ENCODE assay signal across 8 cellular contexts in the genomic region with DNA sequence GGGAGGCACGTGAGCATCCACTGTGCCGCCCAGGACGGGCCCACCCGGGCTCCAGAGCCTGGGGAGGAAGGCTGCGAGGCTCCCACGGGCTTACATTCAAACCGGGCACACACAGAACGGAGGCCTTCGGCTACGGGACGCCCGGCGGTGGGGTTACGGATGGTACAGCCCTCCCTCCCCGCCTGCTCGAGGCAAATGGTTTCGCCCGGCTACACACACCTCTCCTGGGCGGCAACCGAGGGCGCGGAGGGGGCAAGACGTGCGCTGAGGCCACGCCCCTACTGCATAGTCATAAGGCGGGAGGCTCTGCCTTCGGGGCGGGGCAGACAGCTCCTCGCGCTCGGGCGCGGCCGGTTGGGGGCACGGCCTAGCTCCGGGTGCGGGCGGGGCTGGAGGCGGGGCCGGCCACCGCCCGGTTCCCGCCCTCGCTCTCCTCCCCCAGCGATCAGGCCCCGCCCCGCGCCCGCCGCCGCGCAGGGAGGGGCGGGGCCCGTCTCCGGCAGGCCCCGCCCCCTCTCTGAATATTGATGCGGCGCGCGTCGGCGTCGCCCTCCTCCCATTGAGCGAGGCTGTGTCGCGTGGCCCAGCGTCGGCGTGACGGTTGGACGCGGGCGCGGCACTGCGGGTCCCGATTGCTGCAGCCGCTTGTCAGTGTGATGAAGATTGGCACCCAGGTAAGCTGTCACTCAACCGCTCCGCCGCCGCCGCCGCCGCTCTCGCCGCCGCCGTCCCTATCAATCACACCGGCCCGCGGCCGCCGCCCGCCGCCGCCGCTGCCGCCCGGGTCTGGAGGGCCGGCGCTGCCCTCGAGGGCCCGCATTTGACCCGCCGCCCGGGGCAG. TPM values are rescaled to one million over a fixed set of nuclear protein-coding genes. Genes with fewer than 3 reads are reported as not detected.
DNase-seq lines count a peak whose midpoint lies in the region; ATAC-seq and TF ChIP-seq lines count a peak whose summit lies in the region.

A gene with protein sequence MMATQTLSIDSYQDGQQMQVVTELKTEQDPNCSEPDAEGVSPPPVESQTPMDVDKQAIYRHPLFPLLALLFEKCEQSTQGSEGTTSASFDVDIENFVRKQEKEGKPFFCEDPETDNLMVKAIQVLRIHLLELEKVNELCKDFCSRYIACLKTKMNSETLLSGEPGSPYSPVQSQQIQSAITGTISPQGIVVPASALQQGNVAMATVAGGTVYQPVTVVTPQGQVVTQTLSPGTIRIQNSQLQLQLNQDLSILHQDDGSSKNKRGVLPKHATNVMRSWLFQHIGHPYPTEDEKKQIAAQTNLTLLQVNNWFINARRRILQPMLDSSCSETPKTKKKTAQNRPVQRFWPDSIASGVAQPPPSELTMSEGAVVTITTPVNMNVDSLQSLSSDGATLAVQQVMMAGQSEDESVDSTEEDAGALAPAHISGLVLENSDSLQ (plus strand): TSS at position 572 of the 841 bp plus-strand sequence. CDS start 29,820 bp downstream, outside the sequence.

- H3K36me3 Mint-ChIP-seq in naive B cell: no peaks in the 10 kb centered on the region
- H3K36me3 Mint-ChIP-seq in stimulated activated effector memory CD8-positive, alpha-beta T cell treated with anti-CD3 and anti-CD28 coated beads, Interleukin-12 subunit alpha, Interleukin-12 subunit beta, amount 100 ng/mL, for 72 hours: peaks cover 21% of the 10 kb centered on the region

- peak; percentile 99 for DNase-seq in EL
- peak; percentile 99 for DNase-seq in H4 (ENCODE audit: low spot score)
- peak; percentile 93 for DNase-seq in LNCaP clone FGC (ENCODE audit: low read depth)
- DNase-seq in RPMI8226: peak; percentile 100
- DNase-seq in activated T-helper 1 cell treated with anti-CD3 and anti-CD28 coated beads, Interleukin-2, amount 50 U/mL, for 16 hours (ENCODE audit: low read depth in 1 of 2, low spot score in 1 of 2): peak; percentile 94 to 99
- DNase-seq in fibroblast of gingiva (ENCODE audit: low read depth): peak; percentile 99
- peak; percentile 99 for DNase-seq in naive B cell
- DNase-seq in stimulated activated effector memory CD8-positive, alpha-beta T cell treated with anti-CD3 and anti-CD28 coated beads, Interleukin-12 subunit alpha, Interleukin-12 subunit beta, amount 100 ng/mL, for 72 hours (ENCODE audit: low spot score in 2 of 2): peak; percentile 96 to 99

- H3K4me3 ChIP-seq in LNCaP clone FGC (ENCODE audit: low read depth, low read length): peak within 1 kb of the TSS; percentile 71

- peak within 1 kb of the TSS; percentile 77 to 96 (median 92) for H3K4me3 Mint-ChIP-seq in naive B cell
- peak within 1 kb of the TSS; percentile 75 for H3K4me3 Mint-ChIP-seq in stimulated activated effector memory CD8-positive, alpha-beta T cell treated with anti-CD3 and anti-CD28 coated beads, Interleukin-12 subunit alpha, Interleukin-12 subunit beta, amount 100 ng/mL, for 72 hours

- H3K27me3 Mint-ChIP-seq in naive B cell: no peaks in the 10 kb centered on the region

- H3K4me1 Mint-ChIP-seq in naive B cell: peaks cover 7 to 26% (median 18%) of the 10 kb centered on the region in 3 donors
- peaks cover 22% of the 10 kb centered on the region for H3K4me1 Mint-ChIP-seq in stimulated activated effector memory CD8-positive, alpha-beta T cell treated with anti-CD3 and anti-CD28 coated beads, Interleukin-12 subunit alpha, Interleukin-12 subunit beta, amount 100 ng/mL, for 72 hours

- peak within 1 kb of the TSS; percentile 86 to 95 (median 94) for H3K27ac Mint-ChIP-seq in naive B cell
- H3K27ac Mint-ChIP-seq in stimulated activated effector memory CD8-positive, alpha-beta T cell treated with anti-CD3 and anti-CD28 coated beads, Interleukin-12 subunit alpha, Interleukin-12 subunit beta, amount 100 ng/mL, for 72 hours: peak within 1 kb of the TSS; percentile 89

- no peak for TF ChIP-seq CTCF in LNCaP clone FGC (IDR thresholded peaks at IDR 0.05; ENCODE audit: control insufficient read depth, extremely low read depth, insufficient read depth)

- peak; percentile 82 to 86 for ATAC-seq in naive B cell (ENCODE audit: low read depth in 2 of 2)
- peak; percentile 93 for ATAC-seq in stimulated activated effector memory CD8-positive, alpha-beta T cell treated with anti-CD3 and anti-CD28 coated beads, Interleukin-12 subunit alpha, Interleukin-12 subunit beta, amount 100 ng/mL, for 72 hours

- H3K9me3 Mint-ChIP-seq in naive B cell: no peaks in the 10 kb centered on the region
- H3K9me3 Mint-ChIP-seq in stimulated activated effector memory CD8-positive, alpha-beta T cell treated with anti-CD3 and anti-CD28 coated beads, Interleukin-12 subunit alpha, Interleukin-12 subunit beta, amount 100 ng/mL, for 72 hours: no peaks in the 10 kb centered on the region

RNA-seq across cellular contexts. Expression of the gene that starts here (rescaled TPM):
- total RNA-seq in H4 (2014; rRNA removed; shearing (Covaris generic)): 31.4 and 37.9 TPM in 2 replicates
- 10 to 100 TPM; 10.8 to 29.5 (median 20.9) TPM for polyA plus RNA-seq in naive B cell (ENCODE audit: low read depth in 6 of 6)

Comparison
In these comparisons a context has a peak if more than half of its experiments do, and no peak if none do; other contexts are left out.
1. Peak in every context shown above with its lines: DNase-seq, ATAC-seq and H3K4me3 ChIP-seq.